Comparison of ENCODE assay signal across 8 cellular contexts in genomic region chr16:85688586-85689284, GRCh38.
A peak's percentile ranks its signal among the peaks of the same experiment; 100 is the strongest.
DNase-seq lines count a peak whose midpoint lies in the region; ATAC-seq and TF ChIP-seq lines count a peak whose summit lies in the region.

Gene GINS2 (minus strand): TSS chr16:85688954. CDS start chr16:85688898, 56 bp downstream.

- in situ Hi-C loops in astrocyte of the cerebellum (cut with HindIII; ENCODE audit: low sequenced_read_pairs), result no loop called here

- H3K9me3 Mint-ChIP-seq in T-helper 2 cell treated with Interferon-gamma antibody and Interleukin-4, amounts not matched to agents 5 μg/mL and 100 μg/mL, for 36 hours, result no peaks in the 10 kb centered on the region

- peaks cover 3% of the 10 kb centered on the region for H3K27me3 Mint-ChIP-seq in T-helper 2 cell treated with Interferon-gamma antibody and Interleukin-4, amounts not matched to agents 5 μg/mL and 100 μg/mL, for 36 hours (ENCODE audit: low read depth)

- peak within 1 kb of the TSS; percentile 69 for H3K4me3 ChIP-seq in astrocyte of the cerebellum (ENCODE audit: low read depth, low read length)

- H3K36me3 Mint-ChIP-seq in T-helper 2 cell treated with Interferon-gamma antibody and Interleukin-4, amounts not matched to agents 5 μg/mL and 100 μg/mL, for 36 hours (ENCODE audit: low read depth), result peaks cover 13% of the 10 kb centered on the region

- DNase-seq in NCI-H1694 (lab: John Stamatoyannopoulos, UW), result peak; percentile 87
- DNase-seq in T-helper 2 cell treated with Interferon-gamma antibody and Interleukin-4, amounts not matched to agents 5 μg/mL and 100 μg/mL, for 36 hours (ENCODE audit: low spot score), result peak; percentile 91
- DNase-seq in astrocyte of the cerebellum (ENCODE audit: low read depth), result peak; percentile 61
- peak; percentile 75 to 81 for DNase-seq in hippocampal formation (lab: John Stamatoyannopoulos, UW)
- DNase-seq in retina, result peak; percentile 88
- DNase-seq in cortex of kidney (lab: John Stamatoyannopoulos, UW), result no peak

- H3K4me1 Mint-ChIP-seq in T-helper 2 cell treated with Interferon-gamma antibody and Interleukin-4, amounts not matched to agents 5 μg/mL and 100 μg/mL, for 36 hours (ENCODE audit: low read depth), result peaks cover 11% of the 10 kb centered on the region

- H3K4me3 Mint-ChIP-seq in T-helper 2 cell treated with Interferon-gamma antibody and Interleukin-4, amounts not matched to agents 5 μg/mL and 100 μg/mL, for 36 hours, result peak within 1 kb of the TSS; percentile 87

- ATAC-seq in GM18502 (IDR thresholded peaks at IDR 0.05; ENCODE audit: poor library complexity, unreplicated experiment) (peak; percentile 91), HG02884 (IDR thresholded peaks at IDR 0.05; ENCODE audit: unreplicated experiment) (peak; percentile 87)

- no peak for TF ChIP-seq CTCF in astrocyte of the cerebellum (IDR thresholded peaks at IDR 0.05; ENCODE audit: low read depth, low read length, missing control alignments)

- H3K27ac Mint-ChIP-seq in T-helper 2 cell treated with Interferon-gamma antibody and Interleukin-4, amounts not matched to agents 5 μg/mL and 100 μg/mL, for 36 hours, result peak within 1 kb of the TSS; percentile 80
